ENCODE assay signal across 12 cellular contexts in the genomic region with DNA sequence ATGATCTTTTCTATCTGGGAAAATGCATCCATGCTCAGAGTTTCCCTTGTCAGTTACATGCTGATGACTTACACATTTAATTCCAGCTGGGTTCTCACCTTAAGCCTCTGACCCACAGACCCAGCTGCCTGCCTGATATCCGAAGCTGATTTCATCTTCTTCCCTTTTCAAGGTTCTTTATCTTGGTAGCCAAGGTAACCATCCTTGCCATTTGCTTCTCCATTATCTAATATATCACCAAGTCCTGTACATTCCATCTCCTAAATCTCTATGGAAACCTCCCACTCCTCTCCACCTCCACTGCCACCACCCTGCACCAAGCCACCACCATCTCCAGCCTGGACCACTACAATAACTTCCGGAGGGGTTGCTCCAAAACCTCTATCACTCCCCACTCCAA.
"Had no signal": no experiment of that assay in that cellular context is flagged by ENCODE, and none has a peak within 500 bp of the region (broad histone marks: within the 10 kb centered on the region; RNA-seq: fewer than 3 reads in every experiment).

No MANE protein-coding gene starts in this region.

- H3K27ac Mint-ChIP-seq: activated naive CD4-positive, alpha-beta T cell treated with anti-CD3 and anti-CD28 coated beads, Interleukin-2, amount 50 U/mL, for 72 hours; T-helper 2 cell treated with Interferon-gamma antibody and Interleukin-4, amounts not matched to agents 5 μg/mL and 100 μg/mL, for 36 hours had no signal

- ATAC-seq: activated naive CD4-positive, alpha-beta T cell treated with anti-CD3 and anti-CD28 coated beads, Interleukin-2, amount 50 U/mL, for 72 hours; activated T-cell treated with anti-CD3 and anti-CD28 coated beads, Interleukin-2, amount 50 U/mL, for 4 hours; heart right ventricle; left lobe of liver had no signal

- H3K9me3 Mint-ChIP-seq: activated naive CD4-positive, alpha-beta T cell treated with anti-CD3 and anti-CD28 coated beads, Interleukin-2, amount 50 U/mL, for 72 hours; activated T-cell treated with anti-CD3 and anti-CD28 coated beads, Interleukin-2, amount 50 U/mL, for 4 hours; T-helper 2 cell treated with Interferon-gamma antibody and Interleukin-4, amounts not matched to agents 5 μg/mL and 100 μg/mL, for 36 hours had no signal

- H3K36me3 Mint-ChIP-seq: activated naive CD4-positive, alpha-beta T cell treated with anti-CD3 and anti-CD28 coated beads, Interleukin-2, amount 50 U/mL, for 72 hours had no signal

- DNase-seq: activated CD4-positive, alpha-beta T cell treated with anti-CD3 and anti-CD28 coated beads, Interleukin-2, amount 50 U/mL, for 48 hours; activated CD4-positive, CD25-positive, alpha-beta regulatory T cell treated with anti-CD3 and anti-CD28 coated beads, Interleukin-2, amount 50 U/mL, for 72 hours; activated effector memory CD4-positive, alpha-beta T cell treated with anti-CD3 and anti-CD28 coated beads, Interleukin-2, amount 50 U/mL, for 16 hours; activated T-cell treated with anti-CD3 and anti-CD28 coated beads, Interleukin-2, amount 50 U/mL, for 4 hours; amniotic stem cell; foreskin melanocyte; heart right ventricle; stimulated activated naive CD4-positive, alpha-beta T cell treated with Interleukin-2 at 50 U/mL for 16 hours; testis had no signal

- H3K4me3 Mint-ChIP-seq: activated T-cell treated with anti-CD3 and anti-CD28 coated beads, Interleukin-2, amount 50 U/mL, for 4 hours; T-helper 2 cell treated with Interferon-gamma antibody and Interleukin-4, amounts not matched to agents 5 μg/mL and 100 μg/mL, for 36 hours had no signal
